2 cellular contexts compared by ENCODE assay signal in the genomic region with DNA sequence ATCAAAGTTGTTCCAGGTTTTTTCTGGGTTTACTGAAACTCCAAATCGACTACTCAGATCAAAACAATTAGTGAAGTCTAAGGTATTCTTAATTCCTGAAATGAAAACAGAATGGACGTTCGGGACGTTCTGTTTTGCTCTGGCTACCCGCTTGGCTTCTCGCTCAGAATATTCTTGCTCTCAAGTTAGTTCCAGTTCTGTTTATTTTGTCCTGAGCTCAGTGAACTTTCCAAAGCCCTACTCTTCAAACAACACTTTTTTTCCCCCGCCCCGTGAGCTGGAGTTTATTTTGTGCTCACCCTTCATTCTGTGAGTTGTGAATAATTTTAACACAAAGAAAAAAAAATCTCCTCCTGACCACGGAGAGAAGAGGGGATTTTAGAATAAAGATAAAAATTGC.
TF ChIP-seq lines count a peak whose summit lies in the region.

No MANE protein-coding gene starts in this region.

TF ChIP-seq in WTC11, 78 proteins besides CTCF, POLR2A, EP300 and RAD21 (continued from another document):
- TF ChIP-seq, protein P1, sequence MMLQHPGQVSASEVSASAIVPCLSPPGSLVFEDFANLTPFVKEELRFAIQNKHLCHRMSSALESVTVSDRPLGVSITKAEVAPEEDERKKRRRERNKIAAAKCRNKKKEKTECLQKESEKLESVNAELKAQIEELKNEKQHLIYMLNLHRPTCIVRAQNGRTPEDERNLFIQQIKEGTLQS (CRISPR knock-in tag; conservative IDR thresholded peaks at IDR 0.05), result no peak
- TF ChIP-seq ZNF121 (CRISPR knock-in tag; IDR thresholded peaks at IDR 0.05) (no peak), ZNF219 (CRISPR knock-in tag; IDR thresholded peaks at IDR 0.05; ENCODE audit: borderline replicate concordance) (no peak), ZBTB21 (CRISPR knock-in tag; IDR thresholded peaks at IDR 0.05; ENCODE audit: borderline replicate concordance) (no peak)
- TF ChIP-seq, protein P2, sequence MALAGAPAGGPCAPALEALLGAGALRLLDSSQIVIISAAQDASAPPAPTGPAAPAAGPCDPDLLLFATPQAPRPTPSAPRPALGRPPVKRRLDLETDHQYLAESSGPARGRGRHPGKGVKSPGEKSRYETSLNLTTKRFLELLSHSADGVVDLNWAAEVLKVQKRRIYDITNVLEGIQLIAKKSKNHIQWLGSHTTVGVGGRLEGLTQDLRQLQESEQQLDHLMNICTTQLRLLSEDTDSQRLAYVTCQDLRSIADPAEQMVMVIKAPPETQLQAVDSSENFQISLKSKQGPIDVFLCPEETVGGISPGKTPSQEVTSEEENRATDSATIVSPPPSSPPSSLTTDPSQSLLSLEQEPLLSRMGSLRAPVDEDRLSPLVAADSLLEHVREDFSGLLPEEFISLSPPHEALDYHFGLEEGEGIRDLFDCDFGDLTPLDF (CRISPR knock-in tag; IDR thresholded peaks at IDR 0.05), result no peak
TF ChIP-seq in WTC11: peak in this region for 0.

TF ChIP-seq in SK-N-SH, 30 proteins besides CTCF, POLR2A, EP300 and RAD21 (continued from another document):
- TF ChIP-seq, protein P3, sequence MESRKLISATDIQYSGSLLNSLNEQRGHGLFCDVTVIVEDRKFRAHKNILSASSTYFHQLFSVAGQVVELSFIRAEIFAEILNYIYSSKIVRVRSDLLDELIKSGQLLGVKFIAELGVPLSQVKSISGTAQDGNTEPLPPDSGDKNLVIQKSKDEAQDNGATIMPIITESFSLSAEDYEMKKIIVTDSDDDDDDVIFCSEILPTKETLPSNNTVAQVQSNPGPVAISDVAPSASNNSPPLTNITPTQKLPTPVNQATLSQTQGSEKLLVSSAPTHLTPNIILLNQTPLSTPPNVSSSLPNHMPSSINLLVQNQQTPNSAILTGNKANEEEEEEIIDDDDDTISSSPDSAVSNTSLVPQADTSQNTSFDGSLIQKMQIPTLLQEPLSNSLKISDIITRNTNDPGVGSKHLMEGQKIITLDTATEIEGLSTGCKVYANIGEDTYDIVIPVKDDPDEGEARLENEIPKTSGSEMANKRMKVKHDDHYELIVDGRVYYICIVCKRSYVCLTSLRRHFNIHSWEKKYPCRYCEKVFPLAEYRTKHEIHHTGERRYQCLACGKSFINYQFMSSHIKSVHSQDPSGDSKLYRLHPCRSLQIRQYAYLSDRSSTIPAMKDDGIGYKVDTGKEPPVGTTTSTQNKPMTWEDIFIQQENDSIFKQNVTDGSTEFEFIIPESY (IDR thresholded peaks at IDR 0.05; ENCODE audit: borderline replicate concordance, low read depth), result no peak
- TF ChIP-seq TCF12 (IDR thresholded peaks at IDR 0.05) (no peak), TAF1 (IDR thresholded peaks at IDR 0.05; ENCODE audit: borderline replicate concordance, low read depth, low read length) (no peak), SMC3 (IDR thresholded peaks at IDR 0.05; ENCODE audit: low read depth, low read length) (no peak), MEF2A (IDR thresholded peaks at IDR 0.05; ENCODE audit: borderline replicate concordance, low read depth) (no peak), RFX5 (IDR thresholded peaks at IDR 0.05; ENCODE audit: low read length) (no peak), NRF1 (IDR thresholded peaks at IDR 0.05; ENCODE audit: low read depth, low read length) (no peak), CHD2 (IDR thresholded peaks at IDR 0.05; ENCODE audit: low read length, partially characterized antibody) (no peak), EZH2phosphoT487 (IDR thresholded peaks at IDR 0.05; ENCODE audit: borderline replicate concordance, low read depth) (no peak), GABPA (IDR thresholded peaks at IDR 0.05; ENCODE audit: low read depth) (no peak), MXI1 (IDR thresholded peaks at IDR 0.05; ENCODE audit: low read depth, low read length) (no peak)
- TF ChIP-seq, protein P4, sequence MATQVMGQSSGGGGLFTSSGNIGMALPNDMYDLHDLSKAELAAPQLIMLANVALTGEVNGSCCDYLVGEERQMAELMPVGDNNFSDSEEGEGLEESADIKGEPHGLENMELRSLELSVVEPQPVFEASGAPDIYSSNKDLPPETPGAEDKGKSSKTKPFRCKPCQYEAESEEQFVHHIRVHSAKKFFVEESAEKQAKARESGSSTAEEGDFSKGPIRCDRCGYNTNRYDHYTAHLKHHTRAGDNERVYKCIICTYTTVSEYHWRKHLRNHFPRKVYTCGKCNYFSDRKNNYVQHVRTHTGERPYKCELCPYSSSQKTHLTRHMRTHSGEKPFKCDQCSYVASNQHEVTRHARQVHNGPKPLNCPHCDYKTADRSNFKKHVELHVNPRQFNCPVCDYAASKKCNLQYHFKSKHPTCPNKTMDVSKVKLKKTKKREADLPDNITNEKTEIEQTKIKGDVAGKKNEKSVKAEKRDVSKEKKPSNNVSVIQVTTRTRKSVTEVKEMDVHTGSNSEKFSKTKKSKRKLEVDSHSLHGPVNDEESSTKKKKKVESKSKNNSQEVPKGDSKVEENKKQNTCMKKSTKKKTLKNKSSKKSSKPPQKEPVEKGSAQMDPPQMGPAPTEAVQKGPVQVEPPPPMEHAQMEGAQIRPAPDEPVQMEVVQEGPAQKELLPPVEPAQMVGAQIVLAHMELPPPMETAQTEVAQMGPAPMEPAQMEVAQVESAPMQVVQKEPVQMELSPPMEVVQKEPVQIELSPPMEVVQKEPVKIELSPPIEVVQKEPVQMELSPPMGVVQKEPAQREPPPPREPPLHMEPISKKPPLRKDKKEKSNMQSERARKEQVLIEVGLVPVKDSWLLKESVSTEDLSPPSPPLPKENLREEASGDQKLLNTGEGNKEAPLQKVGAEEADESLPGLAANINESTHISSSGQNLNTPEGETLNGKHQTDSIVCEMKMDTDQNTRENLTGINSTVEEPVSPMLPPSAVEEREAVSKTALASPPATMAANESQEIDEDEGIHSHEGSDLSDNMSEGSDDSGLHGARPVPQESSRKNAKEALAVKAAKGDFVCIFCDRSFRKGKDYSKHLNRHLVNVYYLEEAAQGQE (IDR thresholded peaks at IDR 0.05; ENCODE audit: low read depth, low read length), result no peak
- TF ChIP-seq, protein P5, sequence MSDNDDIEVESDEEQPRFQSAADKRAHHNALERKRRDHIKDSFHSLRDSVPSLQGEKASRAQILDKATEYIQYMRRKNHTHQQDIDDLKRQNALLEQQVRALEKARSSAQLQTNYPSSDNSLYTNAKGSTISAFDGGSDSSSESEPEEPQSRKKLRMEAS (IDR thresholded peaks at IDR 0.05; ENCODE audit: low read depth), result no peak
- TF ChIP-seq, protein P6, sequence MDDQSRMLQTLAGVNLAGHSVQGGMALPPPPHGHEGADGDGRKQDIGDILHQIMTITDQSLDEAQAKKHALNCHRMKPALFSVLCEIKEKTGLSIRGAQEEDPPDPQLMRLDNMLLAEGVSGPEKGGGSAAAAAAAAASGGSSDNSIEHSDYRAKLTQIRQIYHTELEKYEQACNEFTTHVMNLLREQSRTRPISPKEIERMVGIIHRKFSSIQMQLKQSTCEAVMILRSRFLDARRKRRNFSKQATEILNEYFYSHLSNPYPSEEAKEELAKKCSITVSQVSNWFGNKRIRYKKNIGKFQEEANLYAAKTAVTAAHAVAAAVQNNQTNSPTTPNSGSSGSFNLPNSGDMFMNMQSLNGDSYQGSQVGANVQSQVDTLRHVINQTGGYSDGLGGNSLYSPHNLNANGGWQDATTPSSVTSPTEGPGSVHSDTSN (IDR thresholded peaks at IDR 0.05), result no peak
TF ChIP-seq in SK-N-SH: peak in this region for 0.
